ENCODE assay signal across 14 cellular contexts in the genomic region with DNA sequence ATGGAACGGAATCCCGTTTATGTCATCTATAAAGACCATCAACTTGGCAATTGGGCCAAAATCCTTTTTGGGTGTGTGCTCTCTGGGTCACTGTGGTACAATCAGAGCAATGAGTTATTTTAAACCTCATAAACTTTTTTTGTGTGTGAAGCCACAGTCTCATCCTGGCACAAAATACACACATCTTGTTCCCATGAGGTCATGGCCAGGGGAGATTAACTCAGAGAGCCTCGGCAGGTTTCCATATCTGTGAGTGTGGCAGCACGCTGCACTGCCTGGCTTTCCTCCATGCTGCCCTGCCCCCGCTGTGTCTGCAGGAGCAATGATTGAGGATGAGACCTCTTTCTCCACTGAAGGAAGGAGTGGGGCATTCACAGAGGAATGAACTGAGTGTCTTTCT. TPM values are rescaled to one million over a fixed set of nuclear protein-coding genes. Genes with fewer than 3 reads are reported as not detected.
DNase-seq lines count a peak whose midpoint lies in the region; ATAC-seq, FAIRE-seq and TF ChIP-seq lines count a peak whose summit lies in the region.
"Had no signal": no experiment of that assay in that cellular context is flagged by ENCODE, and none has a peak within 500 bp of the region (broad histone marks: within the 10 kb centered on the region; RNA-seq: fewer than 3 reads in every experiment).

No MANE protein-coding gene starts in this region.

- H3K36me3 ChIP-seq in left lung, result no peaks in the 10 kb centered on the region
- H3K36me3 ChIP-seq: HAP-1 had no signal

- no peaks in the 10 kb centered on the region for H3K9me3 ChIP-seq in left lung
- H3K9me3 ChIP-seq: HAP-1 had no signal

- no peaks in the 10 kb centered on the region for H3K27me3 ChIP-seq in left lung

- H3K27ac ChIP-seq in left lung, result no peak overlapping the region
- H3K27ac ChIP-seq: 22Rv1 had no signal

- ATAC-seq in left lung, result peak; percentile 11
- ATAC-seq: Panc1 had no signal

- no peaks in the 10 kb centered on the region for H3K4me1 ChIP-seq in left lung
- H3K4me1 ChIP-seq: HAP-1 had no signal

- FAIRE-seq in urothelium cell line (lab: Jason Lieb, UNC), result no peak
- FAIRE-seq: G401.6 had no signal

- TF ChIP-seq CTCF in cardiac fibroblast (IDR thresholded peaks at IDR 0.05; ENCODE audit: low read depth, low read length) (no peak), left lung (IDR thresholded peaks at IDR 0.05) (no peak)

- intact Hi-C loops in left lung (cut with DNase I), result no loop called here

- H3K4me3 ChIP-seq in cardiac fibroblast (replicated peaks in 1 of 2; ENCODE audit: low read depth in 2 of 2, low read length in 2 of 2) (no peak overlapping the region), left lung (no peak overlapping the region)
- H3K4me3 ChIP-seq: HAP-1 had no signal

- DNase-seq in DMS 273 (lab: John Stamatoyannopoulos, UW; ENCODE audit: unreplicated experiment) (peak; percentile 25), DMS 273 treated with DMSO at 0.1 percent for 48 hours (lab: John Stamatoyannopoulos, UW) (no peak), cardiac fibroblast (ENCODE audit: low read depth in 2 of 2) (peak; percentile 56 to 74), left lung (no peak), urothelium cell line (ENCODE audit: low spot score) (peak; percentile 65), activated gamma-delta T cell treated with Interleukin-2 at 50 U/mL for 16 hours (no peak), middle frontal gyrus (ENCODE audit: extremely low spot score, low spot score) (no peak), HuH-7.5 (ENCODE audit: low spot score) (no peak)
- DNase-seq: cortex of kidney; stimulated activated CD4-positive, alpha-beta T cell treated with anti-CD3 and anti-CD28 coated beads, Interleukin-2, amount 100 ng/mL, for 24 hours had no signal

RNA-seq across cellular contexts. Expression of gene DLG1, which starts 54.0 kb away (rescaled TPM):
- 10 to 100 TPM; 71.0 to 82.7 TPM for total RNA-seq in left lung

Comparison
In these comparisons a context has a peak if more than half of its experiments do, and no peak if none do; other contexts are left out.
1. DNase-seq: peak in DMS 273 (single experiment), cardiac fibroblast (2 of 2) and urothelium cell line (single experiment); none in DMS 273 treated with DMSO at 0.1 percent for 48 hours (single experiment), left lung (0 of 2), activated gamma-delta T cell treated with Interleukin-2 at 50 U/mL for 16 hours (single experiment), middle frontal gyrus (single experiment) and HuH-7.5 (single experiment).